Comparison of ENCODE assay signal across 23 cellular contexts in the genomic region with DNA sequence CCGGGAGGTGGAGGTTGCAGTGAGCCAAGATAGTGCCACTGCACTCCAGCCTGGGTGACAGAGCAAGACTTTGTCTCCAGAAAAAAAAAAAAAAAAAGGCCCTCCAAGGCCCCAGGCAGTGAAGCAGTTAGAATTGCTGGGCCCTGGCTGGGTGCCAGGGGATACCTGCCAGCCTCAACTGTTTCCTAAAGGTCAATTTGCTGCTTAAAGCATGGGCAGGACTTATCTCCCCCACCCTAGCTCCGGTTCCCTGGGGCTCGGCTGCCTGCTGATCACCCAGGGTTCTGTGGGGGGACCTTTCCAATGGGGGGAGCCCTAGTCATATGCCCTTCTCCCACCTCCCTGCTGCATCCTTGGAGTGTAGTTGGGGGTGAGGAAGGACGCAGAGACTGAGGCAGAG. TPM values are rescaled to one million over a fixed set of nuclear protein-coding genes. Genes with fewer than 3 reads are reported as not detected.
DNase-seq lines count a peak whose midpoint lies in the region; ATAC-seq and TF ChIP-seq lines count a peak whose summit lies in the region.
"Had no signal": no experiment of that assay in that cellular context is flagged by ENCODE, and none has a peak within 500 bp of the region (broad histone marks: within the 10 kb centered on the region; RNA-seq: fewer than 3 reads in every experiment).

No MANE protein-coding gene starts in this region.

- H3K79me1 ChIP-seq in IMR-90 (ENCODE audit: low read depth in 1 of 2, low read length in 2 of 2) = peaks cover 30 to 92% of the 10 kb centered on the region in 2 experiments; a peak in 3 of 4 replicates
- H3K79me1 ChIP-seq in mesenchymal stem cell (replicated peaks; ENCODE audit: low read length, poor library complexity, severe bottlenecking) = peaks cover 37% of the 10 kb centered on the region

- dilution Hi-C loops in IMR-90 (cut with HindIII; ENCODE audit: low sequenced_read_pairs, unreplicated experiment) = no loop called here

- no peak overlapping the region for H4K5ac ChIP-seq in IMR-90 (ENCODE audit: low read depth, low read length)

- H3K27me3 ChIP-seq in IMR-90 (ENCODE audit: control insufficient read depth, insufficient read depth, low read length) (no peaks in the 10 kb centered on the region), ascending aorta (no peaks in the 10 kb centered on the region), mesenchymal stem cell (ENCODE audit: control insufficient read depth in 1 of 2, insufficient read depth in 1 of 2, low read length in 2 of 2) (no peaks in the 10 kb centered on the region)
- H3K27me3 ChIP-seq: upper lobe of left lung had no signal

- no peak overlapping the region for H2AFZ ChIP-seq in IMR-90 (replicated peaks; ENCODE audit: low read length, poor library complexity)
- H2AFZ ChIP-seq in mesenchymal stem cell (ENCODE audit: low read depth, low read length) = no peak overlapping the region

- no peak overlapping the region for H3K4me2 ChIP-seq in IMR-90 (ENCODE audit: low read depth, low read length)
- H3K4me2 ChIP-seq in mesenchymal stem cell (ENCODE audit: low read length, poor library complexity, severe bottlenecking) = no peak overlapping the region

- no peak overlapping the region for H3K4me3 ChIP-seq in IMR-90 (ENCODE audit: insufficient read depth, low read depth, low read length)
- no peak overlapping the region for H3K4me3 ChIP-seq in ascending aorta
- H3K4me3 ChIP-seq in mesenchymal stem cell (ENCODE audit: insufficient read depth in 1 of 2, low read depth in 1 of 2, low read length in 2 of 2) = no peak overlapping the region
- H3K4me3 ChIP-seq: skin epidermis, upper lobe of left lung had no signal

- no peak overlapping the region for H2BK12ac ChIP-seq in mesenchymal stem cell (ENCODE audit: low read length in 2 of 2)

- no peak for TF ChIP-seq POLR2A in IMR-90 (IDR thresholded peaks at IDR 0.05; ENCODE audit: low read depth, low read length)

- in situ Hi-C loops in IMR-90 (cut with MboI; ENCODE audit: low sequenced_read_pairs) = no loop called here

- ATAC-seq in IMR-90 (ENCODE audit: low read depth) (no peak), GM18870 (IDR thresholded peaks at IDR 0.05; ENCODE audit: unreplicated experiment) (no peak)
- ATAC-seq: activated naive CD4-positive, alpha-beta T cell treated with anti-CD3 and anti-CD28 coated beads, Interleukin-2, amount 50 U/mL, for 72 hours; left lobe of liver; stimulated activated naive CD8-positive, alpha-beta T cell treated with anti-CD3 and anti-CD28 coated beads, Interleukin-15, Interleukin-2, amounts not matched to agents 100 U/mL and 50 U/mL, for 24 hours; T-cell had no signal

- WGBS in IMR-90 (ENCODE audit: extremely low coverage in 2 of 2, insufficient read length in 1 of 2), 2 experiments = no CpG with 5 or more reads among the region's 4 CpGs
- 96% methylated on average over 4 of the region's 4 CpGs for WGBS in mesenchymal stem cell

- no peak overlapping the region for H4K91ac ChIP-seq in IMR-90 (ENCODE audit: insufficient read depth, low read depth, low read length)
- no peak overlapping the region for H4K91ac ChIP-seq in mesenchymal stem cell (ENCODE audit: low read length)

- CTCF ChIA-PET in IMR-90 (lab: Yijun Ruan, JAX) = interaction anchor here (0.7 kb wide), 1 partner anchor 91 kb away, joined by 3 read pairs; no protein-coding TSS in a partner anchor

- H3K4ac ChIP-seq in IMR-90 (ENCODE audit: low read depth, low read length) (no peak overlapping the region), mesenchymal stem cell (ENCODE audit: low read depth in 1 of 2, low read length in 2 of 2) (no peak overlapping the region)

- H3K23ac ChIP-seq in IMR-90 (ENCODE audit: low read depth, low read length) (no peak overlapping the region), mesenchymal stem cell (ENCODE audit: low read length in 2 of 2) (no peak overlapping the region)

- no peak overlapping the region for H2BK120ac ChIP-seq in IMR-90 (ENCODE audit: low read depth, low read length)
- no peak overlapping the region for H2BK120ac ChIP-seq in mesenchymal stem cell (ENCODE audit: low read depth, low read length)

- H3K18ac ChIP-seq in IMR-90 (ENCODE audit: low read depth, low read length) (no peak overlapping the region), mesenchymal stem cell (ENCODE audit: low read depth in 1 of 2, low read length in 2 of 2) (no peak overlapping the region)

- no peak for TF ChIP-seq RAD21 in IMR-90 (IDR thresholded peaks at IDR 0.05; ENCODE audit: low read length)

- no peak for DNase-seq in IMR-90
- DNase-seq in ascending aorta (ENCODE audit: low spot score in 2 of 2) = no peak
- DNase-seq in mesenchymal stem cell = no peak
- no peak for DNase-seq in cerebellar nuclear complex (lab: John Stamatoyannopoulos, UW)
- no peak for DNase-seq in T-helper 1 cell
- DNase-seq in epidermal melanocyte (ENCODE audit: insufficient read length, low spot score) = no peak
- DNase-seq: activated CD4-positive, alpha-beta T cell treated with anti-CD3 and anti-CD28 coated beads for 4 hours; CD8-positive, alpha-beta memory T cell; endodermal cell; HCEC 1CT; head of caudate nucleus; NCI-H1930; OCI-M1; SHP77 treated with DMSO at 0.1 percent for 48 hours; stimulated activated CD4-positive, alpha-beta T cell treated with anti-CD3 and anti-CD28 coated beads, Interleukin-2, amount 100 ng/mL, for 48 hours; stimulated activated naive CD8-positive, alpha-beta T cell treated with anti-CD3 and anti-CD28 coated beads, Interleukin-15, Interleukin-2, amounts not matched to agents 100 U/mL and 50 U/mL, for 24 hours; T-cell; upper lobe of left lung had no signal

- no peak overlapping the region for H2AK9ac ChIP-seq in IMR-90 (replicated peaks; ENCODE audit: low read depth, low read length, poor library complexity)

- no peak overlapping the region for H2BK15ac ChIP-seq in IMR-90 (ENCODE audit: low read depth, low read length)
- H2BK15ac ChIP-seq in mesenchymal stem cell (ENCODE audit: low read depth, poor library complexity, severe bottlenecking) = peak overlapping the region; percentile 13

- TF ChIP-seq CTCF in C4-2B (conservative IDR thresholded peaks at IDR 0.05) (no peak), IMR-90 (conservative IDR thresholded peaks at IDR 0.05; ENCODE audit: low read depth, low read length) (no peak), ascending aorta (IDR thresholded peaks at IDR 0.05) (no peak)

- peak overlapping the region; percentile 7; the same call in 1 of the 2 replicates for H3K27ac ChIP-seq in C4-2B
- H3K27ac ChIP-seq in IMR-90 (ENCODE audit: insufficient read depth, low read length) = no peak overlapping the region
- H3K27ac ChIP-seq in ascending aorta = peak overlapping the region; percentile 71
- no peak overlapping the region for H3K27ac ChIP-seq in mesenchymal stem cell (ENCODE audit: low read length, poor library complexity, severe bottlenecking)
- H3K27ac ChIP-seq: upper lobe of left lung had no signal

- H3K36me3 ChIP-seq in IMR-90 (ENCODE audit: control insufficient read depth, insufficient read depth, low read length) (peaks cover 4% of the 10 kb centered on the region), ascending aorta (no peaks in the 10 kb centered on the region), mesenchymal stem cell (ENCODE audit: control insufficient read depth in 1 of 2, insufficient read depth in 2 of 2, low read depth in 1 of 2, low read length in 2 of 2) (peaks cover 4 to 19% of the 10 kb centered on the region in 2 experiments)
- H3K36me3 ChIP-seq: upper lobe of left lung had no signal

- POLR2A ChIA-PET in IMR-90 (lab: Charles Lee; ENCODE audit: unreplicated experiment) = no interaction called here

- no peaks in the 10 kb centered on the region for H3K9me3 ChIP-seq in IMR-90 (ENCODE audit: control insufficient read depth, insufficient read depth, low read length)
- H3K9me3 ChIP-seq in ascending aorta = no peaks in the 10 kb centered on the region
- H3K9me3 ChIP-seq in mesenchymal stem cell (ENCODE audit: control insufficient read depth, low read length) = no peaks in the 10 kb centered on the region
- H3K9me3 ChIP-seq: upper lobe of left lung had no signal

- no TSS peak for BruUV-seq in IMR-90 (replicated peaks; lab: Mats Ljungman, UMichigan)

- peaks cover 31% of the 10 kb centered on the region for H3K9me1 ChIP-seq in IMR-90 (ENCODE audit: insufficient read depth, low read length)

- H4K20me1 ChIP-seq in IMR-90 (ENCODE audit: insufficient read depth, low read length) = peaks cover 89% of the 10 kb centered on the region

- peaks cover 38% of the 10 kb centered on the region for H3K4me1 ChIP-seq in IMR-90 (ENCODE audit: control insufficient read depth, insufficient read depth, low read length)
- H3K4me1 ChIP-seq in ascending aorta = peaks cover 18 to 68% of the 10 kb centered on the region in 2 donors
- peaks cover 58% of the 10 kb centered on the region for H3K4me1 ChIP-seq in mesenchymal stem cell (ENCODE audit: control insufficient read depth, insufficient read depth, low read depth, low read length)
- H3K4me1 ChIP-seq: upper lobe of left lung had no signal

- H3K14ac ChIP-seq in IMR-90 (replicated peaks; ENCODE audit: low read depth, low read length) (no peak overlapping the region), mesenchymal stem cell (ENCODE audit: low read length in 2 of 2) (no peak overlapping the region)

- H2AK5ac ChIP-seq in IMR-90 (ENCODE audit: low read depth, low read length) = peak overlapping the region; percentile 74; the same call in 1 of the 2 replicates
- H2AK5ac ChIP-seq in mesenchymal stem cell (ENCODE audit: low read length, severe bottlenecking) = peak overlapping the region; percentile 68

- no peak overlapping the region for H2BK20ac ChIP-seq in IMR-90 (ENCODE audit: low read depth, low read length)

- H2BK5ac ChIP-seq in IMR-90 (ENCODE audit: low read depth, low read length, poor library complexity, severe bottlenecking) (no peak overlapping the region), mesenchymal stem cell (ENCODE audit: low read depth, low read length, poor library complexity, severe bottlenecking) (no peak overlapping the region)

- H3K9ac ChIP-seq in IMR-90 (ENCODE audit: low read depth, low read length) (no peak overlapping the region), mesenchymal stem cell (ENCODE audit: low read length) (no peak overlapping the region)

- H4K8ac ChIP-seq in IMR-90 (ENCODE audit: low read depth in 2 of 2, low read length in 2 of 2) (no peak overlapping the region), mesenchymal stem cell (ENCODE audit: low read length) (peak overlapping the region; percentile 69)

- no peak overlapping the region for H3K56ac ChIP-seq in IMR-90 (ENCODE audit: extremely low read depth, insufficient read depth, low read length)

- intact Hi-C loops in IMR-90 (cut with micrococcal nuclease) = no loop called here
- intact Hi-C loops in ascending aorta (cut with DNase I) = loop anchor here (1.0 kb wide), 1 partner anchor 23 kb away; no protein-coding TSS in a partner anchor

TF ChIP-seq in IMR-90, 13 proteins besides CTCF, POLR2A, EP300 and RAD21 (continues in another document):
- TF ChIP-seq MAFK (IDR thresholded peaks at IDR 0.05; ENCODE audit: low read depth, low read length) (no peak), RFX5 (IDR thresholded peaks at IDR 0.05; ENCODE audit: low read depth, low read length) (no peak)

RNA-seq across cellular contexts. Expression of a gene that starts 25.7 kb away (rescaled TPM):
- 35.8 and 41.0 TPM in 2 replicates for total RNA-seq in IMR-90 (2012; rRNA removed)
- 60.5 and 68.9 TPM in 2 replicates for polyA plus RNA-seq in IMR-90 (2012; rRNA removed)
- 45.5 and 54.7 TPM in 2 replicates for polyA plus RNA-seq in IMR-90 (2012; cell fraction: cytosol; rRNA removed)
- polyA plus RNA-seq in IMR-90 (2012; cell fraction: nucleus; rRNA removed; ENCODE audit: low replicate concordance) = 36.7 and 43.5 TPM in 2 replicates
- total RNA-seq in ascending aorta = 34.7 TPM
- 38.8 TPM for polyA plus RNA-seq in mesenchymal stem cell (2013, experiment 1 of 2)
- 37.7 TPM for polyA plus RNA-seq in mesenchymal stem cell (2013, experiment 2 of 2)

Comparison
In these comparisons a context has a peak if more than half of its experiments do, and no peak if none do; other contexts are left out.
1. H3K27ac ChIP-seq: peak in C4-2B (single experiment) and ascending aorta (2 of 2); none in IMR-90 (single experiment) and mesenchymal stem cell (single experiment).